17 cellular contexts compared by ENCODE assay signal in genomic region chr2:56580242-56580641, GRCh38.
DNase-seq lines count a peak whose midpoint lies in the region; ATAC-seq and TF ChIP-seq lines count a peak whose summit lies in the region.
"Had no signal": no experiment of that assay in that cellular context is flagged by ENCODE, and none has a peak within 500 bp of the region (broad histone marks: within the 10 kb centered on the region; RNA-seq: fewer than 3 reads in every experiment).

No MANE protein-coding gene starts in this region.

- DNase-seq in A172 (ENCODE audit: low spot score) (peak; percentile 81), adipocyte (ENCODE audit: low read depth) (peak; percentile 75), glomerular visceral epithelial cell (ENCODE audit: extremely low spot score) (peak; percentile 35), AG20443 (ENCODE audit: low spot score) (no peak)
- DNase-seq: activated CD4-positive, CD25-positive, alpha-beta regulatory T cell treated with anti-CD3 and anti-CD28 coated beads, Interleukin-2, amount 50 U/mL, for 72 hours; activated naive CD4-positive, alpha-beta T cell treated with anti-CD3 and anti-CD28 coated beads for 36 hours; CD8-positive, alpha-beta memory T cell; effector memory CD8-positive, alpha-beta T cell; GOT3; NCI-H1048; NCI-H2171; T-helper 2 cell had no signal

- no peak overlapping the region for H3K9ac ChIP-seq in adipocyte (ENCODE audit: low read length)

- POLR2A ChIA-PET in HEK293 (lab: Yijun Ruan, JAX): no interaction called here

- no peak overlapping the region for H3K27ac ChIP-seq in HEK293 (ENCODE audit: extremely low read depth, low read depth, low read length)
- H3K27ac ChIP-seq: RWPE1 had no signal

- CTCF ChIA-PET in HEK293 (lab: Yijun Ruan, JAX): no interaction called here

- H3K9me3 ChIP-seq in HEK293 (ENCODE audit: control insufficient read depth, insufficient read depth, low read depth, low read length): no peaks in the 10 kb centered on the region
- peaks cover 18% of the 10 kb centered on the region for H3K9me3 ChIP-seq in adipocyte (ENCODE audit: control insufficient read depth, low read length)

- H3K27me3 ChIP-seq in adipocyte (replicated peaks; ENCODE audit: control insufficient read depth, insufficient read depth, low read length): no peaks in the 10 kb centered on the region

- no peaks in the 10 kb centered on the region for H3K36me3 ChIP-seq in HEK293 (ENCODE audit: control insufficient read depth in 2 of 2, insufficient read depth in 1 of 2, low read length in 2 of 2)
- no peaks in the 10 kb centered on the region for H3K36me3 ChIP-seq in adipocyte (ENCODE audit: control insufficient read depth, insufficient read depth, low read length, severe bottlenecking)

- TF ChIP-seq CTCF in HEK293 (tag by site-specific recombination; IDR thresholded peaks at IDR 0.05): no peak

- H3K4me1 ChIP-seq in HEK293 (ENCODE audit: control insufficient read depth, insufficient read depth, low read length) (no peaks in the 10 kb centered on the region), adipocyte (ENCODE audit: control insufficient read depth, insufficient read depth, low read length) (peaks cover 10% of the 10 kb centered on the region)

- ATAC-seq in HG03045 (IDR thresholded peaks at IDR 0.05; ENCODE audit: unreplicated experiment): no peak
- no peak for ATAC-seq in HG02642 (IDR thresholded peaks at IDR 0.05; ENCODE audit: poor library complexity, unreplicated experiment)
- no peak for ATAC-seq in HG03460 (IDR thresholded peaks at IDR 0.05; ENCODE audit: unreplicated experiment)
- ATAC-seq: effector memory CD8-positive, alpha-beta T cell had no signal

- H3K4me3 ChIP-seq in HEK293 (ENCODE audit: low read depth, low read length) (no peak overlapping the region), adipocyte (ENCODE audit: low read length) (no peak overlapping the region)

TF ChIP-seq in HEK293, 187 proteins besides CTCF, POLR2A, EP300 and RAD21:
- TF ChIP-seq ZNF248 (tag by site-specific recombination; IDR thresholded peaks at IDR 0.05) (no peak), GLI4 (tag by site-specific recombination; IDR thresholded peaks at IDR 0.05) (no peak), SCRT2 (tag by site-specific recombination; IDR thresholded peaks at IDR 0.05) (peak; percentile 60)
